In the genomic region with DNA sequence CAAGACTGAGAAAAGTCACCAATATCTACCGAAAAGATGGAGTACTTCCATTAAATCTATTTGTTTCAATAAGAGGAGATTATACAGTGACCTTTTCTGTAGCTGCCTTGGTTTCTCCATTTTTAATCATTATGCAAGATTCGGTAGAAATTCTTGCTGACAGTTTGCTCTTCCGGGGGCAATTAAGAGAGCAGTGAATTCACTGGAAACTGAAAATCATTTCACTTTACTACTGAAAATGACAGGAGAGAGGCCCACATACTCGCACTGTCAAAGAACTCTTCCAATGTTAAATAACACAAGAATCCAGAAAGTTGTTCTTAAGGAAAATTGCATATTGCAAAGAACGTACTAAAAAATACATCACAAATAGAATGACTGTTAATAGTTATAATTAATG, we compare ENCODE assay signal across 34 cellular contexts.
"Had no signal": no experiment of that assay in that cellular context is flagged by ENCODE, and none has a peak within 500 bp of the region (broad histone marks: within the 10 kb centered on the region; RNA-seq: fewer than 3 reads in every experiment).

No MANE protein-coding gene starts in this region.

- H3K27ac ChIP-seq: adrenal gland, body of pancreas, brain microvascular endothelial cell, breast epithelium, VCaP had no signal

- H3K36me3 ChIP-seq: adrenal gland, brain microvascular endothelial cell, breast epithelium had no signal

- H3K9me3 ChIP-seq: adrenal gland, body of pancreas had no signal

- H3K4me1 ChIP-seq: adrenal gland, body of pancreas, breast epithelium had no signal

- H3K27me3 ChIP-seq: adrenal gland, body of pancreas, brain microvascular endothelial cell, breast epithelium had no signal

- DNase-seq: activated B cell treated with CpG ODN at 0.5 μM for 24 hours; activated CD4-positive, alpha-beta memory T cell treated with anti-CD3 and anti-CD28 coated beads for 36 hours; activated CD4-positive, alpha-beta T cell treated with anti-CD3 and anti-CD28 coated beads for 4 hours; activated CD4-positive, alpha-beta T cell treated with anti-CD3 and anti-CD28 coated beads, Interleukin-2, amount 10 ng/mL, durations not matched to agents 24 days and 14 days; activated CD4-positive, alpha-beta T cell treated with anti-CD3 and anti-CD28 coated beads, Interleukin-2, amount 50 U/mL, for 1 hour; activated CD4-positive, alpha-beta T cell treated with anti-CD3 and anti-CD28 coated beads, Interleukin-2, amount 50 U/mL, for 4 hours; activated CD4-positive, CD25-positive, alpha-beta regulatory T cell treated with anti-CD3 and anti-CD28 coated beads, Interleukin-2, amount 50 U/mL, for 72 hours; activated CD8-positive, alpha-beta memory T cell treated with anti-CD3 and anti-CD28 coated beads, Interleukin-2, amount 50 U/mL, for 4 hours; activated CD8-positive, alpha-beta T cell treated with anti-CD3 and anti-CD28 coated beads for 36 hours; activated effector memory CD4-positive, alpha-beta T cell treated with anti-CD3 and anti-CD28 coated beads, Interleukin-2, amount 50 U/mL, for 16 hours; activated gamma-delta T cell treated with Interleukin-2 at 50 U/mL for 16 hours; activated naive CD4-positive, alpha-beta T cell; activated naive CD4-positive, alpha-beta T cell treated with anti-CD3 and anti-CD28 coated beads for 36 hours; activated naive CD4-positive, alpha-beta T cell treated with anti-CD3 and anti-CD28 coated beads, Interleukin-2, amount 50 U/mL, for 16 hours; activated naive CD8-positive, alpha-beta T cell treated with anti-CD3 and anti-CD28 coated beads for 36 hours; activated T-cell treated with anti-CD3 and anti-CD28 coated beads for 4 hours; activated T-cell treated with anti-CD3 and anti-CD28 coated beads, Interleukin-2, amount 50 U/mL, for 1 hour; activated T-cell treated with anti-CD3 and anti-CD28 coated beads, Interleukin-2, amount 50 U/mL, for 4 hours; activated T-cell treated with anti-CD3 and anti-CD28 coated beads, Interleukin-2, amount 50 U/mL, for 72 hours; adrenal gland; amniotic stem cell; aorta; body of pancreas; brain microvascular endothelial cell; central memory CD4-positive, alpha-beta T cell; T-helper 1 cell; T-helper 2 cell; T-helper 9 cell had no signal

- ATAC-seq: activated CD8-positive, alpha-beta T cell treated with anti-CD3 and anti-CD28 coated beads for 36 hours; activated naive CD4-positive, alpha-beta T cell treated with anti-CD3 and anti-CD28 coated beads, Interleukin-2, amount 50 U/mL, for 72 hours; activated T-cell treated with anti-CD3 and anti-CD28 coated beads, Interleukin-2, amount 50 U/mL, for 4 hours; activated T-cell treated with anti-CD3 and anti-CD28 coated beads, Interleukin-2, amount 50 U/mL, for 72 hours; activated T-helper 17 cell treated with anti-CD3 and anti-CD28 coated beads, Interleukin-2, amount 50 U/mL, for 72 hours; body of pancreas had no signal

- FAIRE-seq: astrocyte, TTC549 had no signal

- H3K4me3 ChIP-seq: adrenal gland, body of pancreas, breast epithelium had no signal
